Comparison of ENCODE assay signal across 8 cellular contexts in genomic region chr6:24766685-24767462, GRCh38. TPM values are rescaled to one million over a fixed set of nuclear protein-coding genes. Genes with fewer than 3 reads are reported as not detected.
A peak's percentile ranks its signal among the peaks of the same experiment; 100 is the strongest.
DNase-seq lines count a peak whose midpoint lies in the region; ATAC-seq and TF ChIP-seq lines count a peak whose summit lies in the region.

No MANE protein-coding gene starts in this region.

- no peak overlapping the region for H3K27ac Mint-ChIP-seq in activated T-helper 2 cell treated with anti-CD3 and anti-CD28 coated beads, Interferon-gamma antibody, Interleukin-2, Interleukin-4, amounts not matched to agents 10 μg/mL and 5 μg/mL and 100 μg/mL, durations not matched to agents 14 hours and 24 hours and 36 hours

- H2AFZ ChIP-seq in osteoblast (ENCODE audit: low read length): no peak overlapping the region

- no peaks in the 10 kb centered on the region for H3K27me3 Mint-ChIP-seq in activated T-helper 2 cell treated with anti-CD3 and anti-CD28 coated beads, Interferon-gamma antibody, Interleukin-2, Interleukin-4, amounts not matched to agents 10 μg/mL and 5 μg/mL and 100 μg/mL, durations not matched to agents 14 hours and 24 hours and 36 hours (ENCODE audit: low read depth)

- H3K27ac ChIP-seq in osteoblast (ENCODE audit: low read depth, low read length): no peak overlapping the region

- no peaks in the 10 kb centered on the region for H3K9me3 ChIP-seq in osteoblast (ENCODE audit: low read depth, low read length)

- no peak overlapping the region for H3K4me3 ChIP-seq in osteoblast (ENCODE audit: insufficient read depth, low read length)

- no peaks in the 10 kb centered on the region for H3K27me3 ChIP-seq in osteoblast (ENCODE audit: insufficient read depth, low read length)

- peaks cover 8% of the 10 kb centered on the region for H3K4me1 Mint-ChIP-seq in activated T-helper 2 cell treated with anti-CD3 and anti-CD28 coated beads, Interferon-gamma antibody, Interleukin-2, Interleukin-4, amounts not matched to agents 10 μg/mL and 5 μg/mL and 100 μg/mL, durations not matched to agents 14 hours and 24 hours and 36 hours (ENCODE audit: low read depth)

- no peak overlapping the region for H3K4me2 ChIP-seq in osteoblast (ENCODE audit: insufficient read depth, low read length)

- intact Hi-C loops in activated T-helper 2 cell treated with anti-CD3 and anti-CD28 coated beads, Interferon-gamma antibody, Interleukin-2, Interleukin-4, amounts not matched to agents 10 μg/mL and 5 μg/mL and 100 μg/mL, durations not matched to agents 14 hours and 24 hours and 36 hours (cut with micrococcal nuclease): loop anchor here (1.0 to 2.0 kb wide), 2 partner anchors 48 to 184 kb away; partner anchors contain the start of gene C6orf62

- ATAC-seq in GM21528 (IDR thresholded peaks at IDR 0.05; ENCODE audit: low FRiP score, unreplicated experiment): no peak

- in situ Hi-C loops in Caki2 (cut with HindIII; ENCODE audit: low pct_unique_long_range_greater_than_20kb, low sequenced_read_pairs): no loop called here

- no peaks in the 10 kb centered on the region for H3K4me1 ChIP-seq in osteoblast (ENCODE audit: insufficient read depth, low read length)

- H3K79me2 ChIP-seq in osteoblast (ENCODE audit: insufficient read depth, low read length): no peaks in the 10 kb centered on the region

- no peaks in the 10 kb centered on the region for H3K36me3 ChIP-seq in osteoblast (ENCODE audit: insufficient read depth, low read length)

- TF ChIP-seq CTCF in osteoblast (IDR thresholded peaks at IDR 0.05; ENCODE audit: extremely low read depth, low read depth, low read length): peak; percentile 53

- peak; percentile 30 for DNase-seq in Caki2 (ENCODE audit: low read depth)
- DNase-seq in H4 (ENCODE audit: low spot score): peak; percentile 35
- DNase-seq in NCI-H774 (lab: John Stamatoyannopoulos, UW): peak; percentile 9
- DNase-seq in dermis microvascular lymphatic vessel endothelial cell (ENCODE audit: low read depth in 2 of 2): peak; percentile 12 to 42
- peak; percentile 82 for DNase-seq in osteoblast (ENCODE audit: insufficient read length, low spot score, missing footprints)
- DNase-seq in activated T-helper 2 cell treated with anti-CD3 and anti-CD28 coated beads, Interferon-gamma antibody, Interleukin-2, Interleukin-4, amounts not matched to agents 10 μg/mL and 5 μg/mL and 100 μg/mL, durations not matched to agents 14 hours and 24 hours and 36 hours (ENCODE audit: low spot score): no peak
- no peak for DNase-seq in stimulated activated naive CD4-positive, alpha-beta T cell treated with Interleukin-2 at 50 U/mL for 16 hours (lab: John Stamatoyannopoulos, UW)

- H3K4me3 Mint-ChIP-seq in activated T-helper 2 cell treated with anti-CD3 and anti-CD28 coated beads, Interferon-gamma antibody, Interleukin-2, Interleukin-4, amounts not matched to agents 10 μg/mL and 5 μg/mL and 100 μg/mL, durations not matched to agents 14 hours and 24 hours and 36 hours (ENCODE audit: low read depth): no peak overlapping the region

- no peaks in the 10 kb centered on the region for H3K9me3 Mint-ChIP-seq in activated T-helper 2 cell treated with anti-CD3 and anti-CD28 coated beads, Interferon-gamma antibody, Interleukin-2, Interleukin-4, amounts not matched to agents 10 μg/mL and 5 μg/mL and 100 μg/mL, durations not matched to agents 14 hours and 24 hours and 36 hours

- H4K20me1 ChIP-seq in osteoblast (ENCODE audit: insufficient read depth, low read length): no peaks in the 10 kb centered on the region

- H3K36me3 Mint-ChIP-seq in activated T-helper 2 cell treated with anti-CD3 and anti-CD28 coated beads, Interferon-gamma antibody, Interleukin-2, Interleukin-4, amounts not matched to agents 10 μg/mL and 5 μg/mL and 100 μg/mL, durations not matched to agents 14 hours and 24 hours and 36 hours (ENCODE audit: low read depth): no peaks in the 10 kb centered on the region

RNA-seq across cellular contexts. Expression of gene GMNN, which starts 7.9 kb away (rescaled TPM):
- total RNA-seq in Caki2 (2014; rRNA removed; shearing (Covaris generic); ENCODE audit: low replicate concordance): 121 and 134 TPM in 2 replicates
- total RNA-seq in H4 (2014; rRNA removed; shearing (Covaris generic)): 67.2 and 75.9 TPM in 2 replicates
- total RNA-seq in dermis microvascular lymphatic vessel endothelial cell (11.9 and 16.8 TPM in 2 replicates), osteoblast (9.4 and 11.2 TPM in 2 replicates)
- total RNA-seq in activated T-helper 2 cell treated with anti-CD3 and anti-CD28 coated beads, Interferon-gamma antibody, Interleukin-2, Interleukin-4, amounts not matched to agents 10 μg/mL and 5 μg/mL and 100 μg/mL, durations not matched to agents 14 hours and 24 hours and 36 hours: 68.5 and 71.5 TPM in 2 replicates

RNA-seq across cellular contexts. Expression of gene ARMH2, which starts 31.8 kb away (rescaled TPM):
- not detected in 2 replicates for total RNA-seq in Caki2 (2014; rRNA removed; shearing (Covaris generic); ENCODE audit: low replicate concordance)
- not detected in 2 replicates for total RNA-seq in H4 (2014; rRNA removed; shearing (Covaris generic))
- total RNA-seq in dermis microvascular lymphatic vessel endothelial cell: not detected in 2 replicates
- total RNA-seq in osteoblast: not detected in 2 replicates
- total RNA-seq in activated T-helper 2 cell treated with anti-CD3 and anti-CD28 coated beads, Interferon-gamma antibody, Interleukin-2, Interleukin-4, amounts not matched to agents 10 μg/mL and 5 μg/mL and 100 μg/mL, durations not matched to agents 14 hours and 24 hours and 36 hours: not detected in 2 replicates

RNA-seq across cellular contexts. Expression of gene C6orf62, which starts 47.9 kb away (rescaled TPM):
- total RNA-seq in Caki2 (2014; rRNA removed; shearing (Covaris generic); ENCODE audit: low replicate concordance): 68.5 and 77.5 TPM in 2 replicates
- 115 and 120 TPM in 2 replicates for total RNA-seq in H4 (2014; rRNA removed; shearing (Covaris generic))
- total RNA-seq in dermis microvascular lymphatic vessel endothelial cell (103 and 104 TPM in 2 replicates), osteoblast (144 and 168 TPM in 2 replicates)
- 117 and 122 TPM in 2 replicates for total RNA-seq in activated T-helper 2 cell treated with anti-CD3 and anti-CD28 coated beads, Interferon-gamma antibody, Interleukin-2, Interleukin-4, amounts not matched to agents 10 μg/mL and 5 μg/mL and 100 μg/mL, durations not matched to agents 14 hours and 24 hours and 36 hours

Comparison
In these comparisons a context has a peak if more than half of its experiments do, and no peak if none do; other contexts are left out.
1. DNase-seq: peak in Caki2 (single experiment), H4 (single experiment), NCI-H774 (single experiment), dermis microvascular lymphatic vessel endothelial cell (2 of 2) and osteoblast (single experiment); none in activated T-helper 2 cell treated with anti-CD3 and anti-CD28 coated beads, Interferon-gamma antibody, Interleukin-2, Interleukin-4, amounts not matched to agents 10 μg/mL and 5 μg/mL and 100 μg/mL, durations not matched to agents 14 hours and 24 hours and 36 hours (single experiment) and stimulated activated naive CD4-positive, alpha-beta T cell treated with Interleukin-2 at 50 U/mL for 16 hours (single experiment).